7 cellular contexts compared by ENCODE assay signal in genomic region chr13:27450921-27451461, GRCh38. TPM values are rescaled to one million over a fixed set of nuclear protein-coding genes. Genes with fewer than 3 reads are reported as not detected.
A peak's percentile ranks its signal among the peaks of the same experiment; 100 is the strongest.
DNase-seq lines count a peak whose midpoint lies in the region; ATAC-seq and TF ChIP-seq lines count a peak whose summit lies in the region.

No MANE protein-coding gene starts in this region.

- H3K36me3 ChIP-seq in vagina: no peaks in the 10 kb centered on the region

- no peak for ATAC-seq in HG02938 (IDR thresholded peaks at IDR 0.05; ENCODE audit: unreplicated experiment)

- H3K9me3 Mint-ChIP-seq in activated naive CD4-positive, alpha-beta T cell treated with anti-CD3 and anti-CD28 coated beads, Interleukin-2, amount 10 ng/mL, durations not matched to agents 7 days and 5 days: no peaks in the 10 kb centered on the region
- H3K9me3 Mint-ChIP-seq in neural crest cell: no peaks in the 10 kb centered on the region

- DNase-seq in NCI-H69 (lab: John Stamatoyannopoulos, UW) (peak; percentile 73), foreskin melanocyte (peak; percentile 21), neural crest cell (ENCODE audit: low read depth, low spot score) (no peak), vagina (ENCODE audit: extremely low spot score in 2 of 2) (no peak)
- DNase-seq in activated naive CD4-positive, alpha-beta T cell treated with anti-CD3 and anti-CD28 coated beads, Interleukin-2, amount 10 ng/mL, durations not matched to agents 7 days and 5 days: peak; percentile 55

- peak overlapping the region; percentile 97 for H3K27ac Mint-ChIP-seq in activated naive CD4-positive, alpha-beta T cell treated with anti-CD3 and anti-CD28 coated beads, Interleukin-2, amount 10 ng/mL, durations not matched to agents 7 days and 5 days
- H3K27ac Mint-ChIP-seq in neural crest cell (ENCODE audit: unreplicated experiment): peak overlapping the region; percentile 91

- intact Hi-C loops in vagina (cut with DNase I): no loop called here

- H3K27me3 Mint-ChIP-seq in activated naive CD4-positive, alpha-beta T cell treated with anti-CD3 and anti-CD28 coated beads, Interleukin-2, amount 10 ng/mL, durations not matched to agents 7 days and 5 days: no peaks in the 10 kb centered on the region
- H3K27me3 Mint-ChIP-seq in neural crest cell (ENCODE audit: low read depth): no peaks in the 10 kb centered on the region

- H3K9me3 ChIP-seq in vagina: no peaks in the 10 kb centered on the region

- H3K4me3 Mint-ChIP-seq in activated naive CD4-positive, alpha-beta T cell treated with anti-CD3 and anti-CD28 coated beads, Interleukin-2, amount 10 ng/mL, durations not matched to agents 7 days and 5 days: peak overlapping the region; percentile 92
- peak overlapping the region; percentile 87 for H3K4me3 Mint-ChIP-seq in neural crest cell

- no peak for TF ChIP-seq CTCF in GM12875 (IDR thresholded peaks at IDR 0.05; ENCODE audit: borderline replicate concordance, insufficient read depth, low read depth, low read length)
- TF ChIP-seq CTCF in neural crest cell (conservative IDR thresholded peaks at IDR 0.05): no peak
- no peak for TF ChIP-seq CTCF in vagina (IDR thresholded peaks at IDR 0.05)

- peaks cover 39% of the 10 kb centered on the region for H3K4me1 ChIP-seq in vagina

- peak overlapping the region; percentile 93 for H3K27ac ChIP-seq in vagina

- peaks cover 64% of the 10 kb centered on the region for H3K4me1 Mint-ChIP-seq in activated naive CD4-positive, alpha-beta T cell treated with anti-CD3 and anti-CD28 coated beads, Interleukin-2, amount 10 ng/mL, durations not matched to agents 7 days and 5 days
- peaks cover 57% of the 10 kb centered on the region for H3K4me1 Mint-ChIP-seq in neural crest cell

- CTCF ChIA-PET in activated naive CD4-positive, alpha-beta T cell treated with anti-CD3 and anti-CD28 coated beads, Interleukin-2, amount 10 ng/mL, durations not matched to agents 7 days and 5 days (lab: Charles Lee): interaction anchor here (1.4 kb wide), 1 partner anchor 47 kb away, joined by 3 read pairs; no protein-coding TSS in a partner anchor

- no peak for TF ChIP-seq POLR2A in vagina (IDR thresholded peaks at IDR 0.05)

- peak overlapping the region; percentile 78 for H3K4me3 ChIP-seq in GM12875 (ENCODE audit: low read depth, low read length)
- H3K4me3 ChIP-seq in vagina: peak overlapping the region; percentile 82 to 85

- H3K27me3 ChIP-seq in vagina: no peaks in the 10 kb centered on the region

- peaks cover 18% of the 10 kb centered on the region for H3K36me3 Mint-ChIP-seq in activated naive CD4-positive, alpha-beta T cell treated with anti-CD3 and anti-CD28 coated beads, Interleukin-2, amount 10 ng/mL, durations not matched to agents 7 days and 5 days
- H3K36me3 Mint-ChIP-seq in neural crest cell (ENCODE audit: low read depth): no peaks in the 10 kb centered on the region

RNA-seq across cellular contexts. Expression of gene MTIF3, which starts 0.6 kb away (rescaled TPM):
- 48.5 and 54.1 TPM in 2 replicates for total RNA-seq in neural crest cell
- 30.0 TPM for total RNA-seq in vagina

RNA-seq across cellular contexts. Expression of gene GTF3A, which starts 26.6 kb away (rescaled TPM):
- 113 and 116 TPM in 2 replicates for total RNA-seq in neural crest cell
- 142 TPM for total RNA-seq in vagina

Comparison
In these comparisons a context has a peak if more than half of its experiments do, and no peak if none do; other contexts are left out.
1. DNase-seq: peak in NCI-H69 (single experiment), activated naive CD4-positive, alpha-beta T cell treated with anti-CD3 and anti-CD28 coated beads, Interleukin-2, amount 10 ng/mL, durations not matched to agents 7 days and 5 days (single experiment) and foreskin melanocyte (single experiment); none in neural crest cell (single experiment) and vagina (0 of 2).